ENCODE assay signal across 8 cellular contexts in the genomic region with DNA sequence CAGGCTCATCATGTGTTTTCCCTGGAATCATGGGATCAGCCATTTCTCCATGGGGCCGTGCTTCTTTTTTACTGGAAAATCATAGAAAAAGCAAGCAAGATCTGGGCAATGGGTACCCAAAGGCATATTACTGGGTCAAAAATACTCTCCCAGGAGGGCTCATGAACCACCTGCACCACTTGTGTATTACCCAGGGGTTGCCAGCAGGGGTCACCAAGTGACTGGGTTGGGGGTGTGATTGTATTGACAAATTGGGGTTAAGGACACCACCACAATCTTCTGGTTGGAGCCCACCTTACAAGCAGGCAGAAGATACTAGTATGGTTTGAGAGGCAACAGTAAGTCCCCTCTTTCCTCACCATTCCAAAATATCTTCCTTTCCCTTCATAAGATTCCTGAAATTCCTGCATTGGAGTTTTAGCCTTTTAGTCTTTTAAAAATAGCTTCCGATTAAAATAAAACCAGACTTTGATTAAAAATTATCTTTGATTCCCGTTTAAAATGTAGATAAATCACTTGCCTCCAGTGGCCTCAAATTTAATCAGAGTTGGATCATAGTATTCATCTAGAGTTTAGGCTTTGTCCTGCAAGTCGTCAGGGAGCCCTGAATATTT.
DNase-seq lines count a peak whose midpoint lies in the region; ATAC-seq and TF ChIP-seq lines count a peak whose summit lies in the region.

No MANE protein-coding gene starts in this region.

- no peak overlapping the region for H3K4me3 ChIP-seq in Jurkat, Clone E6-1 (ENCODE audit: low read length)
- H3K4me3 ChIP-seq in esophagus muscularis mucosa: no peak overlapping the region

- H3K4me1 ChIP-seq in esophagus muscularis mucosa: no peaks in the 10 kb centered on the region

- ATAC-seq in GM19468 (IDR thresholded peaks at IDR 0.05; ENCODE audit: extremely low read depth, unreplicated experiment): peak; percentile 71

- peak; percentile 29 to 41 (median 36) for TF ChIP-seq CTCF in esophagus muscularis mucosa (IDR thresholded peaks at IDR 0.05)

- 68% methylated on average over 4 of the region's 4 CpGs for WGBS in esophagus muscularis mucosa

- no peaks in the 10 kb centered on the region for H3K36me3 ChIP-seq in esophagus muscularis mucosa

- H3K27ac ChIP-seq in esophagus muscularis mucosa (replicated peaks in 1 of 4): no peak overlapping the region

- DNase-seq in DMS53 treated with DMSO at 0.1 percent for 48 hours (lab: John Stamatoyannopoulos, UW; ENCODE audit: unreplicated experiment) (peak; percentile 21), esophagus muscularis mucosa (ENCODE audit: extremely low spot score) (no peak), nucleus accumbens (lab: John Stamatoyannopoulos, UW) (peak in 37 of 56 donors; percentile 0 to 63 (median 11)), GF-D8 (lab: John Stamatoyannopoulos, UW) (no peak), posterior vena cava (ENCODE audit: low spot score) (no peak)
- DNase-seq in Jurkat, Clone E6-1 (ENCODE audit: low read depth, low spot score): peak; percentile 30
- DNase-seq in activated CD4-positive, alpha-beta T cell treated with anti-CD3 and anti-CD28 coated beads, Interleukin-2, amount 50 U/mL, for 4 hours: peak; percentile 10 to 28

- no peaks in the 10 kb centered on the region for H3K27me3 ChIP-seq in esophagus muscularis mucosa

- intact Hi-C loops in esophagus muscularis mucosa (cut with DNase I): no loop called here
- intact Hi-C loops in posterior vena cava (cut with DNase I): no loop called here

- TF ChIP-seq EP300 in esophagus muscularis mucosa (IDR thresholded peaks at IDR 0.05): no peak

- no peak for TF ChIP-seq POLR2A in esophagus muscularis mucosa (IDR thresholded peaks at IDR 0.05; ENCODE audit: low read depth)

- no peaks in the 10 kb centered on the region for H3K9me3 ChIP-seq in esophagus muscularis mucosa

Comparison
In these comparisons a context has a peak if more than half of its experiments do, and no peak if none do; other contexts are left out.
1. DNase-seq: peak in DMS53 treated with DMSO at 0.1 percent for 48 hours (single experiment), Jurkat, Clone E6-1 (single experiment), activated CD4-positive, alpha-beta T cell treated with anti-CD3 and anti-CD28 coated beads, Interleukin-2, amount 50 U/mL, for 4 hours (2 of 2) and nucleus accumbens (37 of 56); none in esophagus muscularis mucosa (single experiment), GF-D8 (single experiment) and posterior vena cava (single experiment).